Comparison of ENCODE assay signal across 26 cellular contexts in the genomic region with DNA sequence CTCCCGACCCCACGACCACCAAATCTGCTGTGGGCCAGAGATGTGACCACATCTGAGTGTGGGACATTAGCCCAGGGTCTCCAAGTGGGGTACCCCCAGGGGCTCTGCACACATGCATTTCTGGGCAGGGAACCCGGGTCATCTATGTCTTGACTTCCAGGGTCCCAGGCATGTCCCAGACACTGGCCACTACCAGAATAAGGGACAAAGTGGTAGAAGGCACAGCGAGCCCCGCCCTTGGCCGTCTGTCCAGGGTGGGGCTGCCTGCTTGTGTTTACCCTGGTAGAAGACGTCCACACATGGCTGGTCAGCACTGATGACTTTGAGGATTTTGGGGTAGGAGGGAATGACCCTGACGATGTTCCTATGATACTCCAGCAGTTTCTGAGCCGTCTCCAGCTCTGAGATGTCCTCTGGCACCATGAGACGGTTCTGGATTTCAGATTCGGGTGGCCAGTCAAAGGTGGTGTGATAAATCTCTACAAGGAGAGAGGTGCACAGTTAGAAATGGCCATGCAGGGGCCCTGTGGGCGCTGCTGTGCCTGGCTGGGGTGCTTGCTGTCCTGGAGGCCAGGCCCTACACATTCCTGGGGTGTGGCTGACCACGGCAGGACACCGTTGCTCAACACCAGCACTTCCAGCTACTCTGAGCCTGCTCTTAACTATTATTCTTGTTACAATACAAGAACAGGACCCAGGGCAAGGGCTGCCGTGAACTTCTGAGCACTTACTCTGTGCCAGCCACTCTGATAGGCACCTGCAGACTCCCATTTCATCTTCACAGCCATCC. TPM values are rescaled to one million over a fixed set of nuclear protein-coding genes. Genes with fewer than 3 reads are reported as not detected.
A peak's percentile ranks its signal among the peaks of the same experiment; 100 is the strongest.
DNase-seq lines count a peak whose midpoint lies in the region; ATAC-seq and TF ChIP-seq lines count a peak whose summit lies in the region.
"Had no signal": no experiment of that assay in that cellular context is flagged by ENCODE, and none has a peak within 500 bp of the region (broad histone marks: within the 10 kb centered on the region; RNA-seq: fewer than 3 reads in every experiment).

No MANE protein-coding gene starts in this region.

- H3K4me3 Mint-ChIP-seq in HFFc6, result no peak overlapping the region
- H3K4me3 Mint-ChIP-seq: CD8-positive, alpha-beta T cell; GM23338; H9; IgD-negative memory B cell had no signal

- H3K27ac ChIP-seq in BLaER1 treated with 17β-estradiol and CSF1 and Interleukin-3, amounts not matched to agents 10 nM and 100 nM, result no peak overlapping the region; a peak in 1 of 22 replicates
- no peak overlapping the region for H3K27ac ChIP-seq in lung (ENCODE audit: low read depth in 1 of 2, low read length in 1 of 2)
- peak overlapping the region in 1 of 4 donors; percentile 32 for H3K27ac ChIP-seq in upper lobe of left lung
- H3K27ac ChIP-seq: A549, C4-2B, HL-60, KMS-11, SJSA1 had no signal

- H3K27me3 Mint-ChIP-seq in HFFc6 (ENCODE audit: insufficient read depth), result peaks cover 50% of the 10 kb centered on the region

- no peaks in the 10 kb centered on the region for H3K27me3 ChIP-seq in BLaER1 treated with 17β-estradiol and CSF1 and Interleukin-3, amounts not matched to agents 10 nM and 100 nM
- no peaks in the 10 kb centered on the region for H3K27me3 ChIP-seq in lung (ENCODE audit: control insufficient read depth, insufficient read depth)
- H3K27me3 ChIP-seq in upper lobe of left lung, result no peaks in the 10 kb centered on the region
- H3K27me3 ChIP-seq: SJSA1 had no signal

- H3K36me3 Mint-ChIP-seq in HFFc6 (ENCODE audit: low read depth), result no peaks in the 10 kb centered on the region
- H3K36me3 Mint-ChIP-seq: CD8-positive, alpha-beta T cell; IgD-negative memory B cell had no signal

- ATAC-seq in esophagus mucosa, result peak; percentile 50
- no peak for ATAC-seq in lung (ENCODE audit: insufficient read depth, low FRiP score)
- peak; percentile 49 to 89 for ATAC-seq in upper lobe of left lung (ENCODE audit: low FRiP score in 2 of 2)
- no peak for ATAC-seq in GM21390 (IDR thresholded peaks at IDR 0.05; ENCODE audit: unreplicated experiment)
- no peak for ATAC-seq in HG03175 (IDR thresholded peaks at IDR 0.05; ENCODE audit: unreplicated experiment)
- ATAC-seq: A549; CD8-positive, alpha-beta T cell; GM23338 had no signal

- no peak overlapping the region for H3K27ac Mint-ChIP-seq in HFFc6
- H3K27ac Mint-ChIP-seq: CD8-positive, alpha-beta T cell; GM23338; H9 had no signal

- TF ChIP-seq CTCF in lung (IDR thresholded peaks at IDR 0.05; ENCODE audit: control extremely low read depth, extremely low read depth) (no peak), upper lobe of left lung (IDR thresholded peaks at IDR 0.05) (no peak), HFFc6 (IDR thresholded peaks at IDR 0.05) (no peak)

- no peaks in the 10 kb centered on the region for H3K4me1 Mint-ChIP-seq in HFFc6 (ENCODE audit: low read depth)
- H3K4me1 Mint-ChIP-seq: H9, IgD-negative memory B cell had no signal

- H3K36me3 ChIP-seq in BLaER1 treated with 17β-estradiol and CSF1 and Interleukin-3, amounts not matched to agents 10 nM and 100 nM, result no peaks in the 10 kb centered on the region
- no peaks in the 10 kb centered on the region for H3K36me3 ChIP-seq in lung (ENCODE audit: control insufficient read depth in 2 of 2, insufficient read depth in 2 of 2, low read length in 2 of 2)
- no peaks in the 10 kb centered on the region for H3K36me3 ChIP-seq in upper lobe of left lung
- H3K36me3 ChIP-seq: SJSA1 had no signal

- no peak for TF ChIP-seq POLR2A in upper lobe of left lung (IDR thresholded peaks at IDR 0.05)

- WGBS in lung, 2 donors, result 74 to 83% methylated on average over 15 of the region's 15 CpGs
- WGBS in upper lobe of left lung, 2 donors, result 74 to 85% methylated on average over 11 to 15 of the region's 15 CpGs

- no peaks in the 10 kb centered on the region for H4K20me1 ChIP-seq in BLaER1 treated with 17β-estradiol and CSF1 and Interleukin-3, amounts not matched to agents 10 nM and 100 nM

- no peak overlapping the region for H3K9ac ChIP-seq in BLaER1 treated with 17β-estradiol and CSF1 and Interleukin-3, amounts not matched to agents 10 nM and 100 nM
- H3K9ac ChIP-seq: KMS-11 had no signal

- peak; percentile 74 for DNase-seq in lung (ENCODE audit: low spot score)
- DNase-seq in upper lobe of left lung, result peak in 1 of 2 donors; percentile 91
- DNase-seq in HFFc6, result no peak
- DNase-seq: AML-193; CD8-positive, alpha-beta T cell; H9; NCI-H1092; NCI-H1417 treated with DMSO at 0.1 percent for 48 hours; NCI-H1694 treated with DMSO at 0.1 percent for 48 hours; NCI-H2081; NCI-H2227 treated with DMSO at 0.1 percent for 48 hours; NCI-H526 treated with DMSO at 0.1 percent for 48 hours; Right ventricle myocardium superior; RPMI8226 had no signal

- no peak for TF ChIP-seq EP300 in upper lobe of left lung (IDR thresholded peaks at IDR 0.05)

- H3K4me1 ChIP-seq in BLaER1 treated with 17β-estradiol and CSF1 and Interleukin-3, amounts not matched to agents 10 nM and 100 nM, result peaks cover 30 to 51% (median 46%) of the 10 kb centered on the region in 10 experiments
- H3K4me1 ChIP-seq in lung (ENCODE audit: control insufficient read depth in 2 of 2, insufficient read depth in 2 of 2, low read length in 2 of 2) (no peaks in the 10 kb centered on the region), upper lobe of left lung (peaks cover 0 to 9% (median 2%) of the 10 kb centered on the region in 4 donors)
- H3K4me1 ChIP-seq: A549, Caco-2, SJSA1 had no signal

- H3K4me3 ChIP-seq in BLaER1 treated with 17β-estradiol and CSF1 and Interleukin-3, amounts not matched to agents 10 nM and 100 nM, result no peak overlapping the region
- H3K4me3 ChIP-seq in lung (no peak overlapping the region), upper lobe of left lung (no peak overlapping the region)
- H3K4me3 ChIP-seq: A549, GM23338, SJSA1 had no signal

- peak overlapping the region; percentile 8 to 93 (median 82); a peak in 14 of 22 replicates for H3K4me2 ChIP-seq in BLaER1 treated with 17β-estradiol and CSF1 and Interleukin-3, amounts not matched to agents 10 nM and 100 nM
- H3K4me2 ChIP-seq: A549, GM23338, KMS-11 had no signal

- H3K9me3 Mint-ChIP-seq in HFFc6, result no peaks in the 10 kb centered on the region
- H3K9me3 Mint-ChIP-seq: CD8-positive, alpha-beta T cell; GM23338; H9; IgD-negative memory B cell had no signal

- H3K9me3 ChIP-seq in BLaER1 treated with 17β-estradiol and CSF1 and Interleukin-3, amounts not matched to agents 10 nM and 100 nM (replicated peaks in 1 of 11), result no peaks in the 10 kb centered on the region
- H3K9me3 ChIP-seq in lung (ENCODE audit: control insufficient read depth in 2 of 2, insufficient read depth in 1 of 2, low read length in 1 of 2) (no peaks in the 10 kb centered on the region), upper lobe of left lung (no peaks in the 10 kb centered on the region)
- H3K9me3 ChIP-seq: A549, Caco-2, SJSA1 had no signal

RNA-seq across cellular contexts. Expression of a gene that starts 51.3 kb away (rescaled TPM):
- 1.7 TPM for total RNA-seq in esophagus mucosa
- 10 to 100 TPM in 1 of 2 donors, 1 to 10 TPM in 1; 5.1 to 10.6 TPM for total RNA-seq in lung
- 1 to 10 TPM; 1.9 to 2.4 TPM for polyA plus RNA-seq in lung
- 1 to 10 TPM in 5 of 6 donors, under 1 TPM in 1; 0.44 to 8.4 (median 3.6) TPM for total RNA-seq in upper lobe of left lung
- under 1 TPM in 5 of 6 experiments, not detected in 1; 0.07 to 0.24 (median 0.12) TPM for total RNA-seq in HFFc6 (2021; fragmentation: NEBNext Ultra II Directional; extraction: Animal tissue kit (Norgen Biotek cat#: 25700))
- total RNA-seq: CD8-positive, alpha-beta T cell had no signal

RNA-seq across cellular contexts. Expression of a gene that starts 51.9 kb away (rescaled TPM):
- total RNA-seq in esophagus mucosa (11.2 TPM), lung (10 to 100 TPM; 21.2 to 25.1 TPM), upper lobe of left lung (10 to 100 TPM in 2 of 6 donors, 1 to 10 TPM in 4; 4.4 to 27.1 (median 7.1) TPM)
- 10 to 100 TPM; 10.5 to 11.3 TPM for polyA plus RNA-seq in lung
- 1 to 10 TPM; 5.7 to 8.9 (median 6.3) TPM for total RNA-seq in HFFc6 (2021; fragmentation: NEBNext Ultra II Directional; extraction: Animal tissue kit (Norgen Biotek cat#: 25700))

Comparison
In these comparisons a context has a peak if more than half of its experiments do, and no peak if none do; other contexts are left out.
1. ATAC-seq: peak in esophagus mucosa (single experiment) and upper lobe of left lung (2 of 2); none in lung (single experiment), GM21390 (single experiment) and HG03175 (single experiment).